ENCODE assay signal across 8 cellular contexts in the genomic region with DNA sequence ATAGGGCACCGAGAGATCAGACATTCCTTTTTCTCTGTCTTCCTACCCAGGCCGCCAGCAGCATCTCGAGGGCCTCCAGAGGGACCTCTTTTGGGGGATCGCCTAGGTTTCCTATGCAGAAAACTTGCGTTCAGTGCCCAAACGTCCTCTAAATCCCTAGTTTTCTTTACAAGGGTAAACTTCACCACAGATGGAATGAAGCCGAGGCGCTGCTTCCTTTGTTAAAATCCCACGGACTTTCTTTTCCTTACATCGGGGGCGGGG. TPM values are rescaled to one million over a fixed set of nuclear protein-coding genes. Genes with fewer than 3 reads are reported as not detected.
DNase-seq lines count a peak whose midpoint lies in the region; ATAC-seq and TF ChIP-seq lines count a peak whose summit lies in the region.

No MANE protein-coding gene starts in this region.

- peak overlapping the region; percentile 84 for H3K4me3 Mint-ChIP-seq in CD8-positive, alpha-beta T cell

- POLR2A ChIA-PET in CD8-positive, alpha-beta T cell (lab: Charles Lee), result interaction anchor here (2.7 kb wide), 1 partner anchor 114 kb away, joined by 10 read pairs; no protein-coding TSS in a partner anchor

- peak overlapping the region; percentile 93 for H3K27ac Mint-ChIP-seq in CD8-positive, alpha-beta T cell

- peak overlapping the region; percentile 85 for H3K27ac ChIP-seq in CD8-positive, alpha-beta T cell (ENCODE audit: low read depth, low read length)

- peak overlapping the region; percentile 97 for H3K9ac ChIP-seq in endocrine pancreas (ENCODE audit: control insufficient read depth, insufficient read depth, low read length)

- CTCF ChIA-PET in CD8-positive, alpha-beta T cell (lab: Charles Lee), result interaction anchor here (1.0 to 1.5 kb wide), 2 partner anchors 70 to 113 kb away, joined by 3 to 5 read pairs; no protein-coding TSS in a partner anchor

- no peaks in the 10 kb centered on the region for H3K27me3 Mint-ChIP-seq in CD8-positive, alpha-beta T cell (ENCODE audit: low read depth)

- no peak for DNase-seq in CD8-positive, alpha-beta T cell
- peak; percentile 39 for DNase-seq in NCI-H1092 treated with DMSO at 0.1 percent for 48 hours (lab: John Stamatoyannopoulos, UW)
- no peak for DNase-seq in kidney glomerular epithelial cell (lab: John Stamatoyannopoulos, UW)
- no peak for DNase-seq in occipital lobe (lab: John Stamatoyannopoulos, UW)

- no peaks in the 10 kb centered on the region for H3K36me3 ChIP-seq in CD8-positive, alpha-beta T cell (ENCODE audit: insufficient read depth, low read length)
- H3K36me3 ChIP-seq in endocrine pancreas (ENCODE audit: control insufficient read depth, insufficient read depth, low read length) (no peaks in the 10 kb centered on the region), neuron (ENCODE audit: insufficient read depth, low read length) (no peaks in the 10 kb centered on the region)

- H3K9me3 Mint-ChIP-seq in CD8-positive, alpha-beta T cell, result no peaks in the 10 kb centered on the region

- no peaks in the 10 kb centered on the region for H3K9me3 ChIP-seq in CD8-positive, alpha-beta T cell (ENCODE audit: low read length)
- H3K9me3 ChIP-seq in endocrine pancreas (ENCODE audit: control insufficient read depth, low read length) (no peaks in the 10 kb centered on the region), neuron (ENCODE audit: low read length) (peaks cover 5% of the 10 kb centered on the region)

- intact Hi-C loops in CD8-positive, alpha-beta T cell (cut with DNase I, micrococcal nuclease), result loop anchor here (2.0 to 5.0 kb wide), 7 partner anchors 114 to 509 kb away; partner anchors contain the start of genes PRKAG2 (in 2 of the 2), CHPF2 (in 1 of the 2) and GALNT11 (in 1 of the 2)

- peaks cover 34% of the 10 kb centered on the region for H3K4me1 ChIP-seq in CD8-positive, alpha-beta T cell (ENCODE audit: insufficient read depth, low read length)
- peaks cover 7% of the 10 kb centered on the region for H3K4me1 ChIP-seq in endocrine pancreas (ENCODE audit: control insufficient read depth, insufficient read depth, low read length)
- peaks cover 10% of the 10 kb centered on the region for H3K4me1 ChIP-seq in neuron (ENCODE audit: insufficient read depth, low read length)

- no peak overlapping the region for H2AFZ ChIP-seq in neuron (ENCODE audit: low read depth, low read length)

- TF ChIP-seq CTCF in CD8-positive, alpha-beta T cell (IDR thresholded peaks at IDR 0.05), result no peak

- peaks cover 8% of the 10 kb centered on the region for H3K36me3 Mint-ChIP-seq in CD8-positive, alpha-beta T cell

- H3K4me3 ChIP-seq in CD8-positive, alpha-beta T cell (ENCODE audit: low read depth, low read length), result peak overlapping the region; percentile 68
- H3K4me3 ChIP-seq in endocrine pancreas (ENCODE audit: control insufficient read depth, insufficient read depth, low read length) (peak overlapping the region; percentile 84), neuron (ENCODE audit: low read length) (peak overlapping the region; percentile 56)

- H3K4me1 Mint-ChIP-seq in CD8-positive, alpha-beta T cell (ENCODE audit: low read depth), result peaks cover 50% of the 10 kb centered on the region

- no peaks in the 10 kb centered on the region for H3K27me3 ChIP-seq in CD8-positive, alpha-beta T cell (ENCODE audit: insufficient read depth, low read length)
- H3K27me3 ChIP-seq in endocrine pancreas (ENCODE audit: control insufficient read depth, insufficient read depth, low read length) (no peaks in the 10 kb centered on the region), neuron (ENCODE audit: insufficient read depth, low read length) (no peaks in the 10 kb centered on the region)

- ATAC-seq in CD8-positive, alpha-beta T cell, result no peak
- ATAC-seq in HG02759 (IDR thresholded peaks at IDR 0.05; ENCODE audit: unreplicated experiment) (no peak), GM21526 (IDR thresholded peaks at IDR 0.05; ENCODE audit: low FRiP score, unreplicated experiment) (no peak)

RNA-seq across cellular contexts. Expression of gene RHEB, which starts 1.0 kb away (rescaled TPM):
- 10 to 100 TPM; 57.2 to 61.0 TPM for total RNA-seq in CD8-positive, alpha-beta T cell
- total RNA-seq in occipital lobe, result 83.9 TPM
